ENCODE assay signal across 1 cellular context in the genomic region with DNA sequence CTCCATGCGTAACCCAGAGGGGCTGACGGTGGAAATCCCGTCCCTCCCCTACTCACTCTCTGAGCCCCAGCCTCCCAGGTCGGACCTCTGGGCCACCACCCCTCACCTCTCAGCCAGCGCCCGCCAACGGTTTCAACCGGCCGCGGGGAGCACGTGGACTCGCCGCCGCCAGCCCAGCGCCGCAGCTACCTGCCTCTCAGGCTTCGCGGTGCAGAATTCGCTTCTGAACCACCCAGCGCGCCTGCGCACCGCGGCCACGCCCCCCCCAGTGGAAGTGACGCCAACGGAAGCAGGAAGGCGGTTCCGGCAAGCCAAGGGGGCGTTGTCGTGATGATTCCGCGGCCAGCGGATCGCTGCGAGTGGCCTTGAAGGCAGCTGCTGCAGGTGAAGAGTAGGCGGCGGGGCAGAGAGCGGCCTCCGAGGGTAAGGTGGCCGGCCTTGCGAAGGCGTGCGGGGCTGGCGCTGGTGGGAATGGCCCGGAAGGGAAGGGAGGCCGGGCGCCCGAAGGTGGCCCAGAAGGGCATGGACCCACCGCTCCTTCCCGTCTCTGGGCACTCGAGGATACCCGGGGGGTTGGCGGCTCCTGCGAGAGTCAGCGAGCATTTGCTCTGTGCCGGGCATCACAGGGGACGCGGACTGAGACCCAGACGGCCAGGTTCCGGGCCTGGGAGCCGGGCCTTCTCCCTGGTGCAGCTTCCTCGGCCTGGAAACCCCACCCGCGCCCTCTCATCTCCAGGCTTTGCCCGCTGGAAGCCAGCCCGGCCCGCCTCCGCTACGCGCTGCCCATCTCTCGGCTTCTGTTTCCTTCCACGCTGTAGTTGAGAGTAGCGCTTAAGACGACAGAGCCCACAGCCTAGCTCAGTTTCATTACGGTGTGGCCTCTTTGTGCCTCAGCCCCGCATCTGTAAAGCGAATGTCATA.
TF ChIP-seq lines count a peak whose summit lies in the region.

A gene with protein sequence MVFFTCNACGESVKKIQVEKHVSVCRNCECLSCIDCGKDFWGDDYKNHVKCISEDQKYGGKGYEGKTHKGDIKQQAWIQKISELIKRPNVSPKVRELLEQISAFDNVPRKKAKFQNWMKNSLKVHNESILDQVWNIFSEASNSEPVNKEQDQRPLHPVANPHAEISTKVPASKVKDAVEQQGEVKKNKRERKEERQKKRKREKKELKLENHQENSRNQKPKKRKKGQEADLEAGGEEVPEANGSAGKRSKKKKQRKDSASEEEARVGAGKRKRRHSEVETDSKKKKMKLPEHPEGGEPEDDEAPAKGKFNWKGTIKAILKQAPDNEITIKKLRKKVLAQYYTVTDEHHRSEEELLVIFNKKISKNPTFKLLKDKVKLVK (minus strand): TSS at position 225 of the 921 bp plus-strand sequence. CDS start 6,412 bp downstream, outside the sequence.
A gene with protein sequence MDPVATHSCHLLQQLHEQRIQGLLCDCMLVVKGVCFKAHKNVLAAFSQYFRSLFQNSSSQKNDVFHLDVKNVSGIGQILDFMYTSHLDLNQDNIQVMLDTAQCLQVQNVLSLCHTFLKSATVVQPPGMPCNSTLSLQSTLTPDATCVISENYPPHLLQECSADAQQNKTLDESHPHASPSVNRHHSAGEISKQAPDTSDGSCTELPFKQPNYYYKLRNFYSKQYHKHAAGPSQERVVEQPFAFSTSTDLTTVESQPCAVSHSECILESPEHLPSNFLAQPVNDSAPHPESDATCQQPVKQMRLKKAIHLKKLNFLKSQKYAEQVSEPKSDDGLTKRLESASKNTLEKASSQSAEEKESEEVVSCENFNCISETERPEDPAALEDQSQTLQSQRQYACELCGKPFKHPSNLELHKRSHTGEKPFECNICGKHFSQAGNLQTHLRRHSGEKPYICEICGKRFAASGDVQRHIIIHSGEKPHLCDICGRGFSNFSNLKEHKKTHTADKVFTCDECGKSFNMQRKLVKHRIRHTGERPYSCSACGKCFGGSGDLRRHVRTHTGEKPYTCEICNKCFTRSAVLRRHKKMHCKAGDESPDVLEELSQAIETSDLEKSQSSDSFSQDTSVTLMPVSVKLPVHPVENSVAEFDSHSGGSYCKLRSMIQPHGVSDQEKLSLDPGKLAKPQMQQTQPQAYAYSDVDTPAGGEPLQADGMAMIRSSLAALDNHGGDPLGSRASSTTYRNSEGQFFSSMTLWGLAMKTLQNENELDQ (plus strand): TSS at position 322 of the 921 bp plus-strand sequence. CDS start 9,695 bp downstream, outside the sequence.

TF ChIP-seq in A549, 52 proteins besides CTCF, POLR2A, EP300 and RAD21:
- TF ChIP-seq, protein P1, sequence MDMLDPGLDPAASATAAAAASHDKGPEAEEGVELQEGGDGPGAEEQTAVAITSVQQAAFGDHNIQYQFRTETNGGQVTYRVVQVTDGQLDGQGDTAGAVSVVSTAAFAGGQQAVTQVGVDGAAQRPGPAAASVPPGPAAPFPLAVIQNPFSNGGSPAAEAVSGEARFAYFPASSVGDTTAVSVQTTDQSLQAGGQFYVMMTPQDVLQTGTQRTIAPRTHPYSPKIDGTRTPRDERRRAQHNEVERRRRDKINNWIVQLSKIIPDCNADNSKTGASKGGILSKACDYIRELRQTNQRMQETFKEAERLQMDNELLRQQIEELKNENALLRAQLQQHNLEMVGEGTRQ (IDR thresholded peaks at IDR 0.05), result peak; percentile 43; the same call in 1 of the 2 replicates
- TF ChIP-seq SREBF2 (IDR thresholded peaks at IDR 0.05) (no peak), EHMT2 (IDR thresholded peaks at IDR 0.05; ENCODE audit: low read depth) (no peak), TP53 (CRISPR knock-in tag; IDR thresholded peaks at IDR 0.05) (no peak), NFE2L2 (conservative IDR thresholded peaks at IDR 0.05; ENCODE audit: low read length) (no peak), FOSL2 (IDR thresholded peaks at IDR 0.05) (no peak), FOSL2 (CRISPR knock-in tag; IDR thresholded peaks at IDR 0.05) (no peak), SMC3 (IDR thresholded peaks at IDR 0.05) (no peak), PHF8 (IDR thresholded peaks at IDR 0.05; ENCODE audit: borderline replicate concordance, low read depth) (no peak), CEBPB (IDR thresholded peaks at IDR 0.05) (no peak), TFCP2L1 (CRISPR knock-in tag; IDR thresholded peaks at IDR 0.05) (no peak), MYC (IDR thresholded peaks at IDR 0.05; ENCODE audit: borderline replicate concordance, low read length) (peak; percentile 58; the same call in 1 of the 2 replicates), MAZ (IDR thresholded peaks at IDR 0.05; ENCODE audit: borderline replicate concordance, low read depth, low read length) (no peak), HDAC2 (IDR thresholded peaks at IDR 0.05) (no peak), FOSB (CRISPR knock-in tag; IDR thresholded peaks at IDR 0.05) (no peak), RARB (CRISPR knock-in tag; IDR thresholded peaks at IDR 0.05) (no peak), GATA3 (IDR thresholded peaks at IDR 0.05; ENCODE audit: borderline replicate concordance) (no peak), ZNF302 (CRISPR knock-in tag; IDR thresholded peaks at IDR 0.05) (no peak), JUN (IDR thresholded peaks at IDR 0.05) (peak in 1 of 2 experiments; percentile 64; a peak in 2 of 5 replicates), HEYL (CRISPR knock-in tag; IDR thresholded peaks at IDR 0.05) (no peak), CBX2 (IDR thresholded peaks at IDR 0.05; ENCODE audit: borderline replicate concordance, low read depth) (no peak), JUNB (IDR thresholded peaks at IDR 0.05) (no peak), FOXS1 (CRISPR knock-in tag; IDR thresholded peaks at IDR 0.05) (no peak), RFX5 (IDR thresholded peaks at IDR 0.05) (no peak)
- TF ChIP-seq, protein P2, sequence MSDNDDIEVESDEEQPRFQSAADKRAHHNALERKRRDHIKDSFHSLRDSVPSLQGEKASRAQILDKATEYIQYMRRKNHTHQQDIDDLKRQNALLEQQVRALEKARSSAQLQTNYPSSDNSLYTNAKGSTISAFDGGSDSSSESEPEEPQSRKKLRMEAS (IDR thresholded peaks at IDR 0.05), result peak; percentile 91
- TF ChIP-seq, protein P3, sequence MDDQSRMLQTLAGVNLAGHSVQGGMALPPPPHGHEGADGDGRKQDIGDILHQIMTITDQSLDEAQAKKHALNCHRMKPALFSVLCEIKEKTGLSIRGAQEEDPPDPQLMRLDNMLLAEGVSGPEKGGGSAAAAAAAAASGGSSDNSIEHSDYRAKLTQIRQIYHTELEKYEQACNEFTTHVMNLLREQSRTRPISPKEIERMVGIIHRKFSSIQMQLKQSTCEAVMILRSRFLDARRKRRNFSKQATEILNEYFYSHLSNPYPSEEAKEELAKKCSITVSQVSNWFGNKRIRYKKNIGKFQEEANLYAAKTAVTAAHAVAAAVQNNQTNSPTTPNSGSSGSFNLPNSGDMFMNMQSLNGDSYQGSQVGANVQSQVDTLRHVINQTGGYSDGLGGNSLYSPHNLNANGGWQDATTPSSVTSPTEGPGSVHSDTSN (IDR thresholded peaks at IDR 0.05), result no peak
- TF ChIP-seq, protein P4, sequence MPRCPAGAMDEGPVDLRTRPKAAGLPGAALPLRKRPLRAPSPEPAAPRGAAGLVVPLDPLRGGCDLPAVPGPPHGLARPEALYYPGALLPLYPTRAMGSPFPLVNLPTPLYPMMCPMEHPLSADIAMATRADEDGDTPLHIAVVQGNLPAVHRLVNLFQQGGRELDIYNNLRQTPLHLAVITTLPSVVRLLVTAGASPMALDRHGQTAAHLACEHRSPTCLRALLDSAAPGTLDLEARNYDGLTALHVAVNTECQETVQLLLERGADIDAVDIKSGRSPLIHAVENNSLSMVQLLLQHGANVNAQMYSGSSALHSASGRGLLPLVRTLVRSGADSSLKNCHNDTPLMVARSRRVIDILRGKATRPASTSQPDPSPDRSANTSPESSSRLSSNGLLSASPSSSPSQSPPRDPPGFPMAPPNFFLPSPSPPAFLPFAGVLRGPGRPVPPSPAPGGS (IDR thresholded peaks at IDR 0.05), result peak; percentile 76; the same call in 1 of the 3 replicates
- TF ChIP-seq, protein P5, sequence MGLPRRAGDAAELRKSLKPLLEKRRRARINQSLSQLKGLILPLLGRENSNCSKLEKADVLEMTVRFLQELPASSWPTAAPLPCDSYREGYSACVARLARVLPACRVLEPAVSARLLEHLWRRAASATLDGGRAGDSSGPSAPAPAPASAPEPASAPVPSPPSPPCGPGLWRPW (IDR thresholded peaks at IDR 0.05), result no peak
